Comparison of ENCODE assay signal across 38 cellular contexts in the genomic region with DNA sequence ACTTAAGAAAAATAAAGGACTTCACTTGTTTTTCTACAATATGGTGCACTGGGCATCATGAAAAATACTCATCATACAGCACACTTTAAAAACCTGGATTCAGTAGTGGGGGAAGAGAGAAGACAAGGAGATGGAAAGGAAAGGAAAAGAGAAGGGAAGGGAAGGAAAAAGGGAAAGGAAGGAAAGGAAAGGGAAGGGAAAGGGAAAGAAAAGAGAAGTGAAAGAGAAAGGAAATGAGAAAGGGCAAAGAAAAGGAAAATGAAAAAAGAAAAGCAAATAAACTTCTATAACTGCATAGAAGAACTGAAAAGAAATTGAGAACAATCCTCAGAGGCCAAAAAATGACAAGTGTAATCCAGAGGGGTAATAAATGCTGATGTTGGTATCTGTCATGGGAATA.
"Had no signal": no experiment of that assay in that cellular context is flagged by ENCODE, and none has a peak within 500 bp of the region (broad histone marks: within the 10 kb centered on the region; RNA-seq: fewer than 3 reads in every experiment).

No MANE protein-coding gene starts in this region.

- H3K4me3 Mint-ChIP-seq: activated naive CD4-positive, alpha-beta T cell treated with anti-CD3 and anti-CD28 coated beads for 36 hours; activated naive CD4-positive, alpha-beta T cell treated with anti-CD3 and anti-CD28 coated beads, Interleukin-2, amount 10 ng/mL, durations not matched to agents 7 days and 5 days; activated naive CD4-positive, alpha-beta T cell treated with anti-CD3 and anti-CD28 coated beads, Interleukin-2, amount 50 U/mL, for 24 hours; activated naive CD8-positive, alpha-beta T cell; activated naive CD8-positive, alpha-beta T cell treated with anti-CD3 and anti-CD28 coated beads for 36 hours; activated naive CD8-positive, alpha-beta T cell treated with anti-CD3 and anti-CD28 coated beads, Interleukin-2, amount 10 ng/mL, durations not matched to agents 7 days and 5 days; activated naive CD8-positive, alpha-beta T cell treated with anti-CD3 and anti-CD28 coated beads, Interleukin-2, amount 50 U/mL, for 24 hours; activated T-cell treated with anti-CD3 and anti-CD28 coated beads, Interleukin-2, amount 50 U/mL, for 24 hours; activated T-cell treated with anti-CD3 and anti-CD28 coated beads, Interleukin-2, amount 50 U/mL, for 4 hours; activated T-cell treated with anti-CD3 and anti-CD28 coated beads, Interleukin-2, amount 50 U/mL, for 72 hours; activated T-helper 1 cell treated with anti-CD3 and anti-CD28 coated beads, Interleukin-12 subunit alpha, Interleukin-12 subunit beta, Interleukin-2, Interleukin-4 antibody, amounts not matched to agents 30 ng/mL and 10 ng/mL and 1 ng/mL, durations not matched to agents 14 hours and 24 hours and 36 hours; activated T-helper 17 cell treated with anti-CD3 and anti-CD28 coated beads, Interleukin-2, amount 50 U/mL, for 72 hours; brain; central memory CD8-positive, alpha-beta T cell had no signal

- H3K4me1 ChIP-seq: adrenal gland, ascending aorta, body of pancreas, breast epithelium had no signal

- H3K4me3 ChIP-seq: adrenal gland, ascending aorta, body of pancreas, breast epithelium, cardiac muscle cell had no signal

- H3K4me1 Mint-ChIP-seq: activated naive CD4-positive, alpha-beta T cell treated with anti-CD3 and anti-CD28 coated beads, Interleukin-2, amount 10 ng/mL, durations not matched to agents 7 days and 5 days; activated naive CD4-positive, alpha-beta T cell treated with anti-CD3 and anti-CD28 coated beads, Interleukin-2, amount 50 U/mL, for 24 hours; activated naive CD8-positive, alpha-beta T cell treated with anti-CD3 and anti-CD28 coated beads for 36 hours; activated naive CD8-positive, alpha-beta T cell treated with anti-CD3 and anti-CD28 coated beads, Interleukin-2, amount 10 ng/mL, durations not matched to agents 7 days and 5 days; activated naive CD8-positive, alpha-beta T cell treated with anti-CD3 and anti-CD28 coated beads, Interleukin-2, amount 50 U/mL, for 24 hours; activated T-helper 17 cell treated with anti-CD3 and anti-CD28 coated beads, Interleukin-2, amount 50 U/mL, for 72 hours; brain; central memory CD8-positive, alpha-beta T cell had no signal

- H3K27me3 Mint-ChIP-seq: activated naive CD4-positive, alpha-beta T cell treated with anti-CD3 and anti-CD28 coated beads, Interleukin-2, amount 10 ng/mL, durations not matched to agents 7 days and 5 days; activated naive CD8-positive, alpha-beta T cell; activated naive CD8-positive, alpha-beta T cell treated with anti-CD3 and anti-CD28 coated beads for 36 hours; activated naive CD8-positive, alpha-beta T cell treated with anti-CD3 and anti-CD28 coated beads, Interleukin-2, amount 10 ng/mL, durations not matched to agents 7 days and 5 days; activated naive CD8-positive, alpha-beta T cell treated with anti-CD3 and anti-CD28 coated beads, Interleukin-2, amount 50 U/mL, for 24 hours; activated T-cell treated with anti-CD3 and anti-CD28 coated beads, Interleukin-2, amount 50 U/mL, for 24 hours; brain; central memory CD8-positive, alpha-beta T cell had no signal

- H3K27ac Mint-ChIP-seq: activated naive CD4-positive, alpha-beta T cell treated with anti-CD3 and anti-CD28 coated beads for 36 hours; activated naive CD4-positive, alpha-beta T cell treated with anti-CD3 and anti-CD28 coated beads, Interleukin-2, amount 10 ng/mL, durations not matched to agents 7 days and 5 days; activated naive CD4-positive, alpha-beta T cell treated with anti-CD3 and anti-CD28 coated beads, Interleukin-2, amount 50 U/mL, for 24 hours; activated naive CD4-positive, alpha-beta T cell treated with anti-CD3 and anti-CD28 coated beads, Interleukin-2, amount 50 U/mL, for 72 hours; activated naive CD8-positive, alpha-beta T cell; activated naive CD8-positive, alpha-beta T cell treated with anti-CD3 and anti-CD28 coated beads for 36 hours; activated naive CD8-positive, alpha-beta T cell treated with anti-CD3 and anti-CD28 coated beads, Interleukin-2, amount 10 ng/mL, durations not matched to agents 7 days and 5 days; activated naive CD8-positive, alpha-beta T cell treated with anti-CD3 and anti-CD28 coated beads, Interleukin-2, amount 50 U/mL, for 24 hours; activated T-cell treated with anti-CD3 and anti-CD28 coated beads, Interleukin-2, amount 50 U/mL, for 24 hours; activated T-cell treated with anti-CD3 and anti-CD28 coated beads, Interleukin-2, amount 50 U/mL, for 72 hours; activated T-helper 1 cell treated with anti-CD3 and anti-CD28 coated beads, Interleukin-12 subunit alpha, Interleukin-12 subunit beta, Interleukin-2, Interleukin-4 antibody, amounts not matched to agents 30 ng/mL and 10 ng/mL and 1 ng/mL, durations not matched to agents 14 hours and 24 hours and 36 hours; activated T-helper 17 cell treated with anti-CD3 and anti-CD28 coated beads, Interleukin-2, amount 50 U/mL, for 72 hours; activated T-helper 2 cell treated with anti-CD3 and anti-CD28 coated beads, Interferon-gamma antibody, Interleukin-2, Interleukin-4, amounts not matched to agents 10 μg/mL and 5 μg/mL and 100 μg/mL, durations not matched to agents 14 hours and 24 hours and 36 hours; brain had no signal

- H3K9me3 ChIP-seq: adrenal gland, ascending aorta, body of pancreas, breast epithelium had no signal

- ATAC-seq: activated naive CD4-positive, alpha-beta T cell treated with anti-CD3 and anti-CD28 coated beads, Interleukin-2, amount 50 U/mL, for 72 hours; activated naive CD8-positive, alpha-beta T cell treated with anti-CD3 and anti-CD28 coated beads, Interleukin-2, amount 50 U/mL, for 24 hours; activated T-cell treated with anti-CD3 and anti-CD28 coated beads, Interleukin-2, amount 50 U/mL, for 4 hours; activated T-cell treated with anti-CD3 and anti-CD28 coated beads, Interleukin-2, amount 50 U/mL, for 72 hours; activated T-helper 17 cell treated with anti-CD3 and anti-CD28 coated beads, Interleukin-2, amount 50 U/mL, for 72 hours; body of pancreas had no signal

- H3K36me3 ChIP-seq: adrenal gland, ascending aorta, brain microvascular endothelial cell, breast epithelium, cardiac muscle cell had no signal

- DNase-seq: activated effector memory CD4-positive, alpha-beta T cell treated with anti-CD3 and anti-CD28 coated beads, Interleukin-2, amount 50 U/mL, for 16 hours; activated effector memory CD4-positive, alpha-beta T cell treated with Interleukin-2 at 50 U/mL for 16 hours; activated gamma-delta T cell; activated gamma-delta T cell treated with Interleukin-2 at 50 U/mL for 16 hours; activated naive CD4-positive, alpha-beta T cell; activated naive CD4-positive, alpha-beta T cell treated with anti-CD3 and anti-CD28 coated beads for 36 hours; activated naive CD4-positive, alpha-beta T cell treated with anti-CD3 and anti-CD28 coated beads, Interleukin-2, amount 10 ng/mL, durations not matched to agents 7 days and 5 days; activated naive CD4-positive, alpha-beta T cell treated with anti-CD3 and anti-CD28 coated beads, Interleukin-2, amount 50 U/mL, for 16 hours; activated naive CD4-positive, alpha-beta T cell treated with Interleukin-2 at 50 U/mL for 16 hours; activated naive CD8-positive, alpha-beta T cell treated with anti-CD3 and anti-CD28 coated beads for 36 hours; activated naive CD8-positive, alpha-beta T cell treated with anti-CD3 and anti-CD28 coated beads, Interleukin-2, amount 10 ng/mL, durations not matched to agents 7 days and 5 days; activated naive CD8-positive, alpha-beta T cell treated with anti-CD3 and anti-CD28 coated beads, Interleukin-2, amount 50 U/mL, for 24 hours; activated T-cell treated with anti-CD3 and anti-CD28 coated beads, Interleukin-2, amount 50 U/mL, for 1 hour; activated T-cell treated with anti-CD3 and anti-CD28 coated beads, Interleukin-2, amount 50 U/mL, for 24 hours; activated T-cell treated with anti-CD3 and anti-CD28 coated beads, Interleukin-2, amount 50 U/mL, for 4 hours; activated T-cell treated with anti-CD3 and anti-CD28 coated beads, Interleukin-2, amount 50 U/mL, for 48 hours; activated T-cell treated with anti-CD3 and anti-CD28 coated beads, Interleukin-2, amount 50 U/mL, for 72 hours; adrenal gland; amniotic stem cell; amygdala; anterior cingulate cortex; aorta; body of pancreas; brain microvascular endothelial cell; caudate nucleus; central memory CD4-positive, alpha-beta T cell; cerebellar nuclear complex had no signal

- H3K9me3 Mint-ChIP-seq: activated naive CD4-positive, alpha-beta T cell treated with anti-CD3 and anti-CD28 coated beads for 36 hours; activated naive CD4-positive, alpha-beta T cell treated with anti-CD3 and anti-CD28 coated beads, Interleukin-2, amount 10 ng/mL, durations not matched to agents 7 days and 5 days; activated naive CD4-positive, alpha-beta T cell treated with anti-CD3 and anti-CD28 coated beads, Interleukin-2, amount 50 U/mL, for 24 hours; activated naive CD4-positive, alpha-beta T cell treated with anti-CD3 and anti-CD28 coated beads, Interleukin-2, amount 50 U/mL, for 72 hours; activated naive CD8-positive, alpha-beta T cell treated with anti-CD3 and anti-CD28 coated beads for 36 hours; activated naive CD8-positive, alpha-beta T cell treated with anti-CD3 and anti-CD28 coated beads, Interleukin-2, amount 10 ng/mL, durations not matched to agents 7 days and 5 days; activated naive CD8-positive, alpha-beta T cell treated with anti-CD3 and anti-CD28 coated beads, Interleukin-2, amount 50 U/mL, for 24 hours; activated T-cell treated with anti-CD3 and anti-CD28 coated beads, Interleukin-2, amount 50 U/mL, for 24 hours; activated T-cell treated with anti-CD3 and anti-CD28 coated beads, Interleukin-2, amount 50 U/mL, for 4 hours; activated T-cell treated with anti-CD3 and anti-CD28 coated beads, Interleukin-2, amount 50 U/mL, for 72 hours; activated T-helper 1 cell treated with anti-CD3 and anti-CD28 coated beads, Interleukin-12 subunit alpha, Interleukin-12 subunit beta, Interleukin-2, Interleukin-4 antibody, amounts not matched to agents 30 ng/mL and 10 ng/mL and 1 ng/mL, durations not matched to agents 14 hours and 24 hours and 36 hours; activated T-helper 17 cell treated with anti-CD3 and anti-CD28 coated beads, Interleukin-2, amount 50 U/mL, for 72 hours; activated T-helper 2 cell treated with anti-CD3 and anti-CD28 coated beads, Interferon-gamma antibody, Interleukin-2, Interleukin-4, amounts not matched to agents 10 μg/mL and 5 μg/mL and 100 μg/mL, durations not matched to agents 14 hours and 24 hours and 36 hours; central memory CD8-positive, alpha-beta T cell had no signal

- H3K27ac ChIP-seq: adrenal gland, ascending aorta, body of pancreas, brain microvascular endothelial cell, breast epithelium, cardiac muscle cell had no signal
